In the genomic region with DNA sequence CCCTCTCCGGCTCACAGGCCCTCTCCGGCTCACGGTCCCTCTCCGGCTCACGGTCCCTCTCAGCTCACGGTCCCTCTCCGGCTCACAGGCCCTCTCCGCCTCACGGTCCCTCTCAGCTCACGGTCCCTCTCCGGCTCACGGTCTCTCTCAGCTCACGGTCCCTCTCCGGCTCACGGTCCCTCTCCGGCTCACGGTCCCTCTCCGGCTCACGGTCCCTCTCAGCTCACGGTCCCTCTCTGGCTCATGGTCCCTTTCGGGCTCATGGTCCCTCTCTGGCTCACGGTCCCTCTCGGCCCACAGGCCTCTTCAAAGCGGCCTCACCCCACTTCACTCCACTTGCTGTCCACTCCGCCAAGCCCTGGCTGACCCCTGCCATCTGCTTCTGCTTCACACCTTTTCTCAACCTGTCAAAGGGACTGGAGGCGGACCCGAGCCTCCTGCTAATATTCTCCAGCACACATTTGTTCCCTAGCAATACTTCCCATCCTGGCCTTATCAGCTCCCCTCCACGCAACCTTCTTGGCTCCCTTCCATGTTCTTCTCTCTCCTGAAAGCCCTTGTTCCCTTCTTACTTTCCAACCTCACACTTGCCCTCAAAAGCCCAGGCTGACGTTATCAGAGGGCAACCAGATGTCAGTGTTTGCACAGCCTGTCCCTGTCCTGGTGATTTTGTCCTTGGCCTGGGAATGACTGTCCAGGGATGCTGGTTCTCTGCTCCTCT, we compare ENCODE assay signal across 1 cellular context.
TF ChIP-seq lines count a peak whose summit lies in the region.

No MANE protein-coding gene starts in this region.

TF ChIP-seq in K562, 482 proteins besides CTCF, POLR2A, EP300 and RAD21 (continued from another document and continues in another):
- TF ChIP-seq, protein P1, sequence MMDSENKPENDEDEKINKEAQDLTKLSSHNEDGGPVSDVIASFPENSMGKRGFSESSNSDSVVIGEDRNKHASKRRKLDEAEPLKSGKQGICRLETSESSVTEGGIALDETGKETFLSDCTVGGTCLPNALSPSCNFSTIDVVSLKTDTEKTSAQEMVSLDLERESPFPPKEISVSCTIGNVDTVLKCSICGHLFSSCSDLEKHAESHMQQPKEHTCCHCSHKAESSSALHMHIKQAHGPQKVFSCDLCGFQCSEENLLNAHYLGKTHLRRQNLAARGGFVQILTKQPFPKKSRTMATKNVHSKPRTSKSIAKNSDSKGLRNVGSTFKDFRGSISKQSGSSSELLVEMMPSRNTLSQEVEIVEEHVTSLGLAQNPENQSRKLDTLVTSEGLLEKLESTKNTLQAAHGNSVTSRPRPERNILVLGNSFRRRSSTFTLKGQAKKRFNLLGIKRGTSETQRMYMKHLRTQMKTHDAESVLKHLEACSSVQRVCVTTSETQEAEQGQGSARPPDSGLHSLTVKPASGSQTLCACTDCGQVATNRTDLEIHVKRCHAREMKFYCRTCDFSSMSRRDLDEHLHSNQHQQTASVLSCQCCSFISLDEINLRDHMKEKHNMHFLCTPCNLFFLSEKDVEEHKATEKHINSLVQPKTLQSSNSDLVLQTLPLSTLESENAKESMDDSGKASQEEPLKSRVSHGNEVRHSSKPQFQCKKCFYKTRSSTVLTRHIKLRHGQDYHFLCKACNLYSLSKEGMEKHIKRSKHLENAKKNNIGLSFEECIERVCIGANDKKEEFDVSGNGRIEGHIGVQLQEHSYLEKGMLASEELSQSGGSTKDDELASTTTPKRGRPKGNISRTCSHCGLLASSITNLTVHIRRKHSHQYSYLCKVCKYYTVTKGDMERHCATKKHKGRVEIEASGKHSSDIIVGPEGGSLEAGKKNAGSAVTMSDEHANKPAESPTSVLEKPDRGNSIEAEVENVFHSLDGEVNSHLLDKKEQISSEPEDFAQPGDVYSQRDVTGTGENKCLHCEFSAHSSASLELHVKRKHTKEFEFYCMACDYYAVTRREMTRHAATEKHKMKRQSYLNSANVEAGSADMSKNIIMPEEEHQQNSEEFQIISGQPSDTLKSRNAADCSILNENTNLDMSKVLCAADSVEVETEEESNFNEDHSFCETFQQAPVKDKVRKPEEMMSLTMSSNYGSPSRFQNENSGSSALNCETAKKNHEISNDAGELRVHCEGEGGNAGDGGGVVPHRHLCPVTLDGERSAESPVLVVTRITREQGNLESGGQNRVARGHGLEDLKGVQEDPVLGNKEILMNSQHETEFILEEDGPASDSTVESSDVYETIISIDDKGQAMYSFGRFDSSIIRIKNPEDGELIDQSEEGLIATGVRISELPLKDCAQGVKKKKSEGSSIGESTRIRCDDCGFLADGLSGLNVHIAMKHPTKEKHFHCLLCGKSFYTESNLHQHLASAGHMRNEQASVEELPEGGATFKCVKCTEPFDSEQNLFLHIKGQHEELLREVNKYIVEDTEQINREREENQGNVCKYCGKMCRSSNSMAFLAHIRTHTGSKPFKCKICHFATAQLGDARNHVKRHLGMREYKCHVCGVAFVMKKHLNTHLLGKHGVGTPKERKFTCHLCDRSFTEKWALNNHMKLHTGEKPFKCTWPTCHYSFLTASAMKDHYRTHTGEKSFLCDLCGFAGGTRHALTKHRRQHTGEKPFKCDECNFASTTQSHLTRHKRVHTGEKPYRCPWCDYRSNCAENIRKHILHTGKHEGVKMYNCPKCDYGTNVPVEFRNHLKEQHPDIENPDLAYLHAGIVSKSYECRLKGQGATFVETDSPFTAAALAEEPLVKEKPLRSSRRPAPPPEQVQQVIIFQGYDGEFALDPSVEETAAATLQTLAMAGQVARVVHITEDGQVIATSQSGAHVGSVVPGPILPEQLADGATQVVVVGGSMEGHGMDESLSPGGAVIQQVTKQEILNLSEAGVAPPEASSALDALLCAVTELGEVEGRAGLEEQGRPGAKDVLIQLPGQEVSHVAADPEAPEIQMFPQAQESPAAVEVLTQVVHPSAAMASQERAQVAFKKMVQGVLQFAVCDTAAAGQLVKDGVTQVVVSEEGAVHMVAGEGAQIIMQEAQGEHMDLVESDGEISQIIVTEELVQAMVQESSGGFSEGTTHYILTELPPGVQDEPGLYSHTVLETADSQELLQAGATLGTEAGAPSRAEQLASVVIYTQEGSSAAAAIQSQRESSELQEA (IDR thresholded peaks at IDR 0.05; ENCODE audit: low read depth), result no peak
- no peak for TF ChIP-seq PHF8 (IDR thresholded peaks at IDR 0.05; ENCODE audit: borderline replicate concordance, low read length)
- TF ChIP-seq, protein P2, sequence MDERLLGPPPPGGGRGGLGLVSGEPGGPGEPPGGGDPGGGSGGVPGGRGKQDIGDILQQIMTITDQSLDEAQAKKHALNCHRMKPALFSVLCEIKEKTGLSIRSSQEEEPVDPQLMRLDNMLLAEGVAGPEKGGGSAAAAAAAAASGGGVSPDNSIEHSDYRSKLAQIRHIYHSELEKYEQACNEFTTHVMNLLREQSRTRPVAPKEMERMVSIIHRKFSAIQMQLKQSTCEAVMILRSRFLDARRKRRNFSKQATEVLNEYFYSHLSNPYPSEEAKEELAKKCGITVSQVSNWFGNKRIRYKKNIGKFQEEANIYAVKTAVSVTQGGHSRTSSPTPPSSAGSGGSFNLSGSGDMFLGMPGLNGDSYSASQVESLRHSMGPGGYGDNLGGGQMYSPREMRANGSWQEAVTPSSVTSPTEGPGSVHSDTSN (CRISPR knock-in tag; IDR thresholded peaks at IDR 0.05; ENCODE audit: low read depth), result no peak
- TF ChIP-seq, protein P2 (tag; conservative IDR thresholded peaks at IDR 0.05; ENCODE audit: low read depth), result no peak
- no peak for TF ChIP-seq IFI16 (CRISPR knock-in tag; IDR thresholded peaks at IDR 0.05)
- TF ChIP-seq, protein P3, sequence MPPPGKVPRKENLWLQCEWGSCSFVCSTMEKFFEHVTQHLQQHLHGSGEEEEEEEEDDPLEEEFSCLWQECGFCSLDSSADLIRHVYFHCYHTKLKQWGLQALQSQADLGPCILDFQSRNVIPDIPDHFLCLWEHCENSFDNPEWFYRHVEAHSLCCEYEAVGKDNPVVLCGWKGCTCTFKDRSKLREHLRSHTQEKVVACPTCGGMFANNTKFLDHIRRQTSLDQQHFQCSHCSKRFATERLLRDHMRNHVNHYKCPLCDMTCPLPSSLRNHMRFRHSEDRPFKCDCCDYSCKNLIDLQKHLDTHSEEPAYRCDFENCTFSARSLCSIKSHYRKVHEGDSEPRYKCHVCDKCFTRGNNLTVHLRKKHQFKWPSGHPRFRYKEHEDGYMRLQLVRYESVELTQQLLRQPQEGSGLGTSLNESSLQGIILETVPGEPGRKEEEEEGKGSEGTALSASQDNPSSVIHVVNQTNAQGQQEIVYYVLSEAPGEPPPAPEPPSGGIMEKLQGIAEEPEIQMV (tag; conservative IDR thresholded peaks at IDR 0.05; ENCODE audit: low read depth), result no peak
- TF ChIP-seq, protein P4, sequence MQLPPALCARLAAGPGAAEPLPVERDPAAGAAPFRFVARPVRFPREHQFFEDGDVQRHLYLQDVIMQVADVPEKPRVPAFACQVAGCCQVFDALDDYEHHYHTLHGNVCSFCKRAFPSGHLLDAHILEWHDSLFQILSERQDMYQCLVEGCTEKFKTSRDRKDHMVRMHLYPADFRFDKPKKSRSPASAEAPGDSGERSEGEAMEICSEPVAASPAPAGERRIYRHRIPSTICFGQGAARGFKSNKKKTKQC (CRISPR knock-in tag; IDR thresholded peaks at IDR 0.05), result no peak
- no peak for TF ChIP-seq BRCA1 (IDR thresholded peaks at IDR 0.05)
- no peak for TF ChIP-seq BRCA1 (CRISPR knock-in tag; IDR thresholded peaks at IDR 0.05)
- TF ChIP-seq, protein P5, sequence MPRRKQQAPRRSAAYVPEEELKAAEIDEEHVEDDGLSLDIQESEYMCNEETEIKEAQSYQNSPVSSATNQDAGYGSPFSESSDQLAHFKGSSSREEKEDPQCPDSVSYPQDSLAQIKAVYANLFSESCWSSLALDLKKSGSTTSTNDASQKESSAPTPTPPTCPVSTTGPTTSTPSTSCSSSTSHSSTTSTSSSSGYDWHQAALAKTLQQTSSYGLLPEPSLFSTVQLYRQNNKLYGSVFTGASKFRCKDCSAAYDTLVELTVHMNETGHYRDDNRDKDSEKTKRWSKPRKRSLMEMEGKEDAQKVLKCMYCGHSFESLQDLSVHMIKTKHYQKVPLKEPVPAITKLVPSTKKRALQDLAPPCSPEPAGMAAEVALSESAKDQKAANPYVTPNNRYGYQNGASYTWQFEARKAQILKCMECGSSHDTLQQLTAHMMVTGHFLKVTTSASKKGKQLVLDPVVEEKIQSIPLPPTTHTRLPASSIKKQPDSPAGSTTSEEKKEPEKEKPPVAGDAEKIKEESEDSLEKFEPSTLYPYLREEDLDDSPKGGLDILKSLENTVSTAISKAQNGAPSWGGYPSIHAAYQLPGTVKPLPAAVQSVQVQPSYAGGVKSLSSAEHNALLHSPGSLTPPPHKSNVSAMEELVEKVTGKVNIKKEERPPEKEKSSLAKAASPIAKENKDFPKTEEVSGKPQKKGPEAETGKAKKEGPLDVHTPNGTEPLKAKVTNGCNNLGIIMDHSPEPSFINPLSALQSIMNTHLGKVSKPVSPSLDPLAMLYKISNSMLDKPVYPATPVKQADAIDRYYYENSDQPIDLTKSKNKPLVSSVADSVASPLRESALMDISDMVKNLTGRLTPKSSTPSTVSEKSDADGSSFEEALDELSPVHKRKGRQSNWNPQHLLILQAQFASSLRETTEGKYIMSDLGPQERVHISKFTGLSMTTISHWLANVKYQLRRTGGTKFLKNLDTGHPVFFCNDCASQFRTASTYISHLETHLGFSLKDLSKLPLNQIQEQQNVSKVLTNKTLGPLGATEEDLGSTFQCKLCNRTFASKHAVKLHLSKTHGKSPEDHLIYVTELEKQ (CRISPR knock-in tag; IDR thresholded peaks at IDR 0.05), result no peak
- peak; percentile 36; the same call in 1 of the 2 replicates for TF ChIP-seq NR2C1 (IDR thresholded peaks at IDR 0.05)
- peak; percentile 65; the same call in 1 of the 2 replicates for TF ChIP-seq NR2C1 (tag; IDR thresholded peaks at IDR 0.05)
- no peak for TF ChIP-seq POLR2AphosphoS2 (IDR thresholded peaks at IDR 0.05; ENCODE audit: low read length)
- no peak for TF ChIP-seq ILF3 (IDR thresholded peaks at IDR 0.05; ENCODE audit: borderline replicate concordance)
- TF ChIP-seq POU5F1 (IDR thresholded peaks at IDR 0.05; ENCODE audit: borderline replicate concordance, low read depth, low read length, partially characterized antibody), result no peak
- TF ChIP-seq, protein P6, sequence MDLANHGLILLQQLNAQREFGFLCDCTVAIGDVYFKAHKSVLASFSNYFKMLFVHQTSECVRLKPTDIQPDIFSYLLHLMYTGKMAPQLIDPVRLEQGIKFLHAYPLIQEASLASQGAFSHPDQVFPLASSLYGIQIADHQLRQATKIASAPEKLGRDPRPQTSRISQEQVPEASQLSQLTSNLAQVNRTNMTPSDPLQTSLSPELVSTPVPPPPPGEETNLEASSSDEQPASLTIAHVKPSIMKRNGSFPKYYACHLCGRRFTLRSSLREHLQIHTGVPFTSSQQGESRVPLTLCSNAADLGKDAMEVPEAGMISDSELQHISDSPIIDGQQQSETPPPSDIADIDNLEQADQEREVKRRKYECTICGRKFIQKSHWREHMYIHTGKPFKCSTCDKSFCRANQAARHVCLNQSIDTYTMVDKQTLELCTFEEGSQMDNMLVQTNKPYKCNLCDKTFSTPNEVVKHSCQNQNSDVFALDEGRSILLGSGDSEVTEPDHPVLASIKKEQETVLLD (IDR thresholded peaks at IDR 0.05), result peak; percentile 77; the same call in 1 of the 2 replicates
- peak; percentile 86; the same call in 1 of the 2 replicates for TF ChIP-seq LEF1 (IDR thresholded peaks at IDR 0.05)
- no peak for TF ChIP-seq KDM2B (CRISPR knock-in tag; IDR thresholded peaks at IDR 0.05)
- 0 out of 2 replicates have a peak, but pooled peaks have one; percentile 17 for TF ChIP-seq PHF21A (IDR thresholded peaks at IDR 0.05; ENCODE audit: borderline replicate concordance, low read depth)
- TF ChIP-seq EWSR1 (IDR thresholded peaks at IDR 0.05; ENCODE audit: borderline replicate concordance, low read depth, partially characterized antibody), result no peak
- TF ChIP-seq RNF2 (IDR thresholded peaks at IDR 0.05), result no peak; the same call in 1 of the 2 replicates
- no peak for TF ChIP-seq HMG20A (CRISPR knock-in tag; conservative IDR thresholded peaks at IDR 0.05)
- TF ChIP-seq CHD4 (IDR thresholded peaks at IDR 0.05; ENCODE audit: insufficient read depth, insufficient replicate concordance, low read depth, low read length, poor library complexity, severe bottlenecking), result no peak
- TF ChIP-seq LARP7 (IDR thresholded peaks at IDR 0.05), result no peak
- no peak for TF ChIP-seq ZFP30 (CRISPR knock-in tag; IDR thresholded peaks at IDR 0.05; ENCODE audit: borderline replicate concordance)
- no peak for TF ChIP-seq GTF2E2 (tag; IDR thresholded peaks at IDR 0.05)
- no peak for TF ChIP-seq ZNF431 (CRISPR knock-in tag; IDR thresholded peaks at IDR 0.05)
- TF ChIP-seq ZNF316 (IDR thresholded peaks at IDR 0.05), result no peak
- no peak for TF ChIP-seq TAF1 (IDR thresholded peaks at IDR 0.05; ENCODE audit: control insufficient read depth, extremely low read depth, insufficient read depth, low read length, severe bottlenecking)
- TF ChIP-seq PPARD (CRISPR knock-in tag; IDR thresholded peaks at IDR 0.05), result no peak
- no peak for TF ChIP-seq ZKSCAN8 (CRISPR knock-in tag; IDR thresholded peaks at IDR 0.05)
- no peak for TF ChIP-seq FOXJ2 (tag; IDR thresholded peaks at IDR 0.05)
- TF ChIP-seq, protein P7, sequence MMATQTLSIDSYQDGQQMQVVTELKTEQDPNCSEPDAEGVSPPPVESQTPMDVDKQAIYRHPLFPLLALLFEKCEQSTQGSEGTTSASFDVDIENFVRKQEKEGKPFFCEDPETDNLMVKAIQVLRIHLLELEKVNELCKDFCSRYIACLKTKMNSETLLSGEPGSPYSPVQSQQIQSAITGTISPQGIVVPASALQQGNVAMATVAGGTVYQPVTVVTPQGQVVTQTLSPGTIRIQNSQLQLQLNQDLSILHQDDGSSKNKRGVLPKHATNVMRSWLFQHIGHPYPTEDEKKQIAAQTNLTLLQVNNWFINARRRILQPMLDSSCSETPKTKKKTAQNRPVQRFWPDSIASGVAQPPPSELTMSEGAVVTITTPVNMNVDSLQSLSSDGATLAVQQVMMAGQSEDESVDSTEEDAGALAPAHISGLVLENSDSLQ (IDR thresholded peaks at IDR 0.05), result peak; percentile 81
